Comparison of ENCODE assay signal across 8 cellular contexts in the genomic region with DNA sequence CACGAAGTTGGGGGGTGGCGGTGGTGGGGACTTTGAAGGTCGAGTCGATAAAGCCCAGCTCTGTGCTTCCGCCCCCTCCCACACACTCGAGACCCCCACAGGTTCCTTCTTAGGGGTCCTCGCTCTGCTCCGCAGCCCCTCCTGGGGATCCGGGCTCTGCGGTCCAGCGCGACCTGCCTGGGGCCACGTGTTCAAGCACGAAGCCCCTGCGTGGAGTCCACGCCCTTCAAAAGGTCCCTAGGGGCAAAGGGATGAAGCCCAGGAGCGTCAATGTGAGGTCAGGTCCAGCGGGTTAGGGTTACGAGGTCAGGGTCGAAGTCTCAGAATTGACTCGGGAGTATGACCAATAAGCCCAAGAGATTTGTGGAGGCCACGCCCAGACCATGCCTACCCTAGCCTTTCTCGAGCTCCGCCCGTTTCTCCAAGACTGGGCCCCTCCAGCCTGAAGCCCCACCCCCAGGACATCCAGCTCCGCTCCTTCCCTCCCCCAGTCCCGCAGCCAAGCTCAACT. TPM values are rescaled to one million over a fixed set of nuclear protein-coding genes. Genes with fewer than 3 reads are reported as not detected.
DNase-seq lines count a peak whose midpoint lies in the region; ATAC-seq, FAIRE-seq and TF ChIP-seq lines count a peak whose summit lies in the region.

No MANE protein-coding gene starts in this region.

- H3K4me1 ChIP-seq in NT2/D1 (ENCODE audit: insufficient read depth, insufficient read length) (peaks cover 37% of the 10 kb centered on the region), breast epithelium (peaks cover 0 to 9% of the 10 kb centered on the region in 2 donors), keratinocyte (ENCODE audit: control insufficient read depth, extremely low read depth, insufficient read depth, low read length) (peaks cover 13% of the 10 kb centered on the region)

- no peaks in the 10 kb centered on the region for H3K9me3 Mint-ChIP-seq in stimulated activated effector memory CD8-positive, alpha-beta T cell treated with anti-CD3 and anti-CD28 coated beads, Interleukin-12 subunit alpha, Interleukin-12 subunit beta, amount 100 ng/mL, for 72 hours

- no peak overlapping the region for H3K27ac Mint-ChIP-seq in stimulated activated effector memory CD8-positive, alpha-beta T cell treated with anti-CD3 and anti-CD28 coated beads, Interleukin-12 subunit alpha, Interleukin-12 subunit beta, amount 100 ng/mL, for 72 hours

- intact Hi-C loops in breast epithelium (cut with DNase I; ENCODE audit: low total_unique reads): no loop called here

- H3K9me3 ChIP-seq in NT2/D1 (ENCODE audit: insufficient read depth, low read length) (no peaks in the 10 kb centered on the region), breast epithelium (no peaks in the 10 kb centered on the region), keratinocyte (ENCODE audit: control insufficient read depth, low read depth, low read length) (no peaks in the 10 kb centered on the region)

- peak; percentile 56 for ATAC-seq in stimulated activated effector memory CD8-positive, alpha-beta T cell treated with anti-CD3 and anti-CD28 coated beads, Interleukin-12 subunit alpha, Interleukin-12 subunit beta, amount 100 ng/mL, for 72 hours
- no peak for ATAC-seq in HG03139 (IDR thresholded peaks at IDR 0.05; ENCODE audit: unreplicated experiment)

- H2AFZ ChIP-seq in keratinocyte (ENCODE audit: control insufficient read depth, low read length): peak overlapping the region; percentile 23

- DNase-seq in SIG-M5 treated with dmso at 0.1 percent for 504 hours (lab: John Stamatoyannopoulos, UW; ENCODE audit: unreplicated experiment) (peak; percentile 42), SIG-M5 (lab: John Stamatoyannopoulos, UW) (no peak), NT2/D1 (ENCODE audit: low read depth, low spot score) (peak; percentile 77), breast epithelium (ENCODE audit: low spot score in 2 of 2) (peak in 1 of 2 donors; percentile 73), keratinocyte (ENCODE audit: low read depth, low spot score) (no peak), RKO (ENCODE audit: low spot score) (no peak)
- DNase-seq in stimulated activated effector memory CD8-positive, alpha-beta T cell treated with anti-CD3 and anti-CD28 coated beads, Interleukin-12 subunit alpha, Interleukin-12 subunit beta, amount 100 ng/mL, for 72 hours (ENCODE audit: low spot score in 2 of 2): peak in 1 of 2 donors; percentile 69

- H3K9ac ChIP-seq in NT2/D1 (ENCODE audit: insufficient read length, low read depth) (peak overlapping the region; percentile 77), keratinocyte (ENCODE audit: control insufficient read depth, extremely low read depth, insufficient read depth, low read length) (no peak overlapping the region)

- H3K36me3 Mint-ChIP-seq in stimulated activated effector memory CD8-positive, alpha-beta T cell treated with anti-CD3 and anti-CD28 coated beads, Interleukin-12 subunit alpha, Interleukin-12 subunit beta, amount 100 ng/mL, for 72 hours: no peaks in the 10 kb centered on the region

- no peaks in the 10 kb centered on the region for H3K9me1 ChIP-seq in keratinocyte (ENCODE audit: control insufficient read depth, extremely low read depth, insufficient read depth, low read length)

- no peak for TF ChIP-seq CTCF in breast epithelium (IDR thresholded peaks at IDR 0.05)
- TF ChIP-seq CTCF in keratinocyte (optimal IDR thresholded peaks at IDR 0.05 in 1 of 3, IDR thresholded peaks at IDR 0.05 in 1 of 3, conservative IDR thresholded peaks at IDR 0.05 in 1 of 3; ENCODE audit: extremely low read depth in 1 of 3, insufficient read depth in 2 of 3, low read length in 3 of 3): no peak

- peaks cover 2% of the 10 kb centered on the region for H4K20me1 ChIP-seq in keratinocyte (ENCODE audit: control insufficient read depth, extremely low read depth, insufficient read depth, low read length)

- peaks cover 11% of the 10 kb centered on the region for H3K36me3 ChIP-seq in NT2/D1 (ENCODE audit: insufficient read depth, insufficient read length, low read length)
- H3K36me3 ChIP-seq in breast epithelium: no peaks in the 10 kb centered on the region
- peaks cover 0 to 9% of the 10 kb centered on the region in 2 experiments for H3K36me3 ChIP-seq in keratinocyte (ENCODE audit: control insufficient read depth in 2 of 2, extremely low read depth in 1 of 2, insufficient read depth in 2 of 2, low read length in 2 of 2)

- H3K79me2 ChIP-seq in keratinocyte (ENCODE audit: control insufficient read depth, insufficient read depth, low read length): no peaks in the 10 kb centered on the region

- peaks cover 30% of the 10 kb centered on the region for H3K4me1 Mint-ChIP-seq in stimulated activated effector memory CD8-positive, alpha-beta T cell treated with anti-CD3 and anti-CD28 coated beads, Interleukin-12 subunit alpha, Interleukin-12 subunit beta, amount 100 ng/mL, for 72 hours

- peak overlapping the region in 1 of 2 donors; percentile 92 for H3K27ac ChIP-seq in breast epithelium
- no peak overlapping the region for H3K27ac ChIP-seq in keratinocyte (ENCODE audit: control insufficient read depth, insufficient read depth, low read length)

- H3K4me2 ChIP-seq in keratinocyte (ENCODE audit: control insufficient read depth, extremely low read depth, insufficient read depth, low read depth, low read length): peak overlapping the region; percentile 76

- H3K27me3 ChIP-seq in NT2/D1 (ENCODE audit: insufficient read depth, insufficient read length) (peaks cover 60% of the 10 kb centered on the region), breast epithelium (peaks cover 3 to 32% of the 10 kb centered on the region in 2 donors), keratinocyte (ENCODE audit: control insufficient read depth, extremely low read depth, insufficient read depth, low read length) (peaks cover 59% of the 10 kb centered on the region)

- TF ChIP-seq POLR2A in breast epithelium (IDR thresholded peaks at IDR 0.05): no peak

- peak overlapping the region; percentile 74 for H3K4me3 Mint-ChIP-seq in stimulated activated effector memory CD8-positive, alpha-beta T cell treated with anti-CD3 and anti-CD28 coated beads, Interleukin-12 subunit alpha, Interleukin-12 subunit beta, amount 100 ng/mL, for 72 hours

- dilution Hi-C loops in keratinocyte (cut with MboI; ENCODE audit: extremely low pct_ligation_motif_present, low sequenced_read_pairs): no loop called here

- H3K4me3 ChIP-seq in NT2/D1 (ENCODE audit: insufficient read length, low read depth) (peak overlapping the region; percentile 60), breast epithelium (peak overlapping the region; percentile 42 to 76 (median 68)), keratinocyte (ENCODE audit: control insufficient read depth in 2 of 3, extremely low read depth in 1 of 3, insufficient read depth in 2 of 3, low read depth in 1 of 3, low read length in 3 of 3) (peak overlapping the region; percentile 38 to 60 (median 47))

- FAIRE-seq in keratinocyte (lab: Jason Lieb, UNC): no peak

RNA-seq across cellular contexts. Expression of a gene that starts 0.8 kb away (rescaled TPM):
- 1 to 10 TPM in 2 of 3 donors, under 1 TPM in 1; 0.32 to 2.6 (median 2.3) TPM for total RNA-seq in breast epithelium
- 0.06 to 0.09 TPM (median 0.07 TPM) in 3 replicates for polyA plus RNA-seq in keratinocyte
- polyA plus RNA-seq in keratinocyte (2011; ENCODE audit: low read depth): 0.04 TPM
- 0.04 TPM in 2 replicates for polyA plus RNA-seq in keratinocyte (2011; cell fraction: cytosol; rRNA removed)
- polyA plus RNA-seq in keratinocyte (2011; cell fraction: nucleus; rRNA removed): 0.19 and 0.35 TPM in 2 replicates
- 0.03 and 0.06 TPM in 2 replicates for polyA plus RNA-seq in keratinocyte (2012; ENCODE audit: low replicate concordance)
- 0.03 to 0.43 TPM in 2 of 3 replicates, not detected in the other for polyA minus RNA-seq in keratinocyte
- polyA minus RNA-seq in keratinocyte (2011; cell fraction: cytosol; rRNA and poly(A)+ RNA removed): not detected
- polyA minus RNA-seq in keratinocyte (2011; cell fraction: nucleus; rRNA and poly(A)+ RNA removed): 0.21 and 0.23 TPM in 2 replicates

RNA-seq across cellular contexts. Expression of a gene that starts 12.8 kb away (rescaled TPM):
- total RNA-seq in breast epithelium: 10 to 100 TPM; 52.4 to 62.3 (median 58.4) TPM
- 17.2 to 30.4 TPM (median 21.3 TPM) in 3 replicates for polyA plus RNA-seq in keratinocyte
- 13.2 TPM for polyA plus RNA-seq in keratinocyte (2011; ENCODE audit: low read depth)
- polyA plus RNA-seq in keratinocyte (2011; cell fraction: cytosol; rRNA removed): 9.5 and 18.5 TPM in 2 replicates
- polyA plus RNA-seq in keratinocyte (2011; cell fraction: nucleus; rRNA removed): 80.5 and 131 TPM in 2 replicates
- 15.7 and 35.8 TPM in 2 replicates for polyA plus RNA-seq in keratinocyte (2012; ENCODE audit: low replicate concordance)
- polyA minus RNA-seq in keratinocyte: 19.1 to 70.4 TPM (median 26.5 TPM) in 3 replicates
- polyA minus RNA-seq in keratinocyte (2011; cell fraction: cytosol; rRNA and poly(A)+ RNA removed): 18.8 TPM
- polyA minus RNA-seq in keratinocyte (2011; cell fraction: nucleus; rRNA and poly(A)+ RNA removed): 27.4 and 29.4 TPM in 2 replicates

RNA-seq across cellular contexts. Expression of a gene that starts 27.2 kb away (rescaled TPM):
- total RNA-seq in breast epithelium: 10 to 100 TPM in 1 of 3 donors, 1 to 10 TPM in 1, not detected in 1; 8.2 to 32.8 TPM
- polyA plus RNA-seq in keratinocyte: 50.7 to 155 TPM (median 66.7 TPM) in 3 replicates
- polyA plus RNA-seq in keratinocyte (2011; ENCODE audit: low read depth): 34.9 TPM
- 66.6 and 129 TPM in 2 replicates for polyA plus RNA-seq in keratinocyte (2011; cell fraction: cytosol; rRNA removed)
- polyA plus RNA-seq in keratinocyte (2011; cell fraction: nucleus; rRNA removed): 115 and 162 TPM in 2 replicates
- 41.8 and 249 TPM in 2 replicates for polyA plus RNA-seq in keratinocyte (2012; ENCODE audit: low replicate concordance)
- 47.1 to 355 TPM (median 69.7 TPM) in 3 replicates for polyA minus RNA-seq in keratinocyte
- polyA minus RNA-seq in keratinocyte (2011; cell fraction: cytosol; rRNA and poly(A)+ RNA removed): 128 TPM
- 133 and 152 TPM in 2 replicates for polyA minus RNA-seq in keratinocyte (2011; cell fraction: nucleus; rRNA and poly(A)+ RNA removed)

RNA-seq across cellular contexts. Expression of a gene that starts 51.5 kb away (rescaled TPM):
- 1 to 10 TPM in 2 of 3 donors, under 1 TPM in 1; 0.66 to 1.9 (median 1.3) TPM for total RNA-seq in breast epithelium
- polyA plus RNA-seq in keratinocyte: 5.1 to 9.5 TPM (median 9.0 TPM) in 3 replicates
- 2.4 TPM for polyA plus RNA-seq in keratinocyte (2011; ENCODE audit: low read depth)
- polyA plus RNA-seq in keratinocyte (2011; cell fraction: cytosol; rRNA removed): 1.9 and 2.1 TPM in 2 replicates
- polyA plus RNA-seq in keratinocyte (2011; cell fraction: nucleus; rRNA removed): 30.5 and 34.7 TPM in 2 replicates
- 0.85 and 9.1 TPM in 2 replicates for polyA plus RNA-seq in keratinocyte (2012; ENCODE audit: low replicate concordance)
- polyA minus RNA-seq in keratinocyte: 1.4 to 6.3 TPM (median 4.1 TPM) in 3 replicates
- polyA minus RNA-seq in keratinocyte (2011; cell fraction: cytosol; rRNA and poly(A)+ RNA removed): 5.6 TPM
- polyA minus RNA-seq in keratinocyte (2011; cell fraction: nucleus; rRNA and poly(A)+ RNA removed): 4.7 and 7.4 TPM in 2 replicates

Comparison
In these comparisons a context has a peak if more than half of its experiments do, and no peak if none do; other contexts are left out.
1. DNase-seq: peak in SIG-M5 treated with dmso at 0.1 percent for 504 hours (single experiment) and NT2/D1 (single experiment); none in SIG-M5 (single experiment), keratinocyte (single experiment) and RKO (single experiment).
2. Peak in every context shown above with its lines, with median percentiles within 50 percentile points of each other: H3K4me3 ChIP-seq.